In the genomic region with DNA sequence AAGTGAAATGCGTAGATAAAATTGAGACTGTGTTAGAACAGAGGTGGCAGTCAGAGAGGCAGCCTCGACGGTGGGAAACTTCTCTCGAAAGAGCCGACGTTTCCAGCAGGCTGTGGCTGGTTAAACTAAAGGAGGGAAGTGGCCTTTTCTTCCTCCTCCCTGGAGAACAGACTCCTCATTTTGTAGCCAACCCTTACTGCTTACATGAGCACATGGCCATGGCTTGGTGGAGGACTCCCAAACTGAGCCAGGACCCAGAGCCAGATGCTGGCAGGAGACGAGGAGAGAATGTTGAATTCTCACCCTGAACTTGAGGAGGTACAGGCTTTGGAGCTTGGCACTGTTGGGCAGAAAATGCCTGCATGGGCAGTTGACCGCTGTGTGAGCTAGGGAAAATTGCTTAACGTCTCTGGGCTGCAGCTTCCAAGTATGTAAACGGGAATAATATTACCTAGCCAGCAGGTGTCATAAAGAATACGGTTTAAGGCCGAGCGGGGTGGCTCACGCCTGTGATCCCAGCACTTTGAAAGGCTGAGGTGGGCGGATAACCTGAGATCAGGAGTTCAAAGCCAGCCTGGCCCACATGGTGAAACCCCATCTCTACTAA, we compare ENCODE assay signal across 21 cellular contexts. TPM values are rescaled to one million over a fixed set of nuclear protein-coding genes. Genes with fewer than 3 reads are reported as not detected.
DNase-seq lines count a peak whose midpoint lies in the region; ATAC-seq, FAIRE-seq and TF ChIP-seq lines count a peak whose summit lies in the region.
"Had no signal": no experiment of that assay in that cellular context is flagged by ENCODE, and none has a peak within 500 bp of the region (broad histone marks: within the 10 kb centered on the region; RNA-seq: fewer than 3 reads in every experiment).

No MANE protein-coding gene starts in this region.

- H3K9ac ChIP-seq in HepG2 (ENCODE audit: insufficient read depth, low read depth, low read length) (no peak overlapping the region), K562 (ENCODE audit: insufficient read depth in 1 of 2, low read depth in 2 of 2, low read length in 2 of 2) (no peak overlapping the region)

- intact Hi-C loops in HepG2 (cut with micrococcal nuclease; ENCODE audit: unreplicated experiment): no loop called here
- intact Hi-C loops in right lobe of liver (cut with DNase I): no loop called here
- intact Hi-C loops in K562 (cut with micrococcal nuclease): no loop called here
- intact Hi-C loops in vagina (cut with DNase I): loop anchor here (5.0 kb wide), 1 partner anchor 1092 kb away; no protein-coding TSS in a partner anchor

- WGBS in HepG2 (ENCODE audit: low lambda C conversion rate): 28% methylated on average over 15 of the region's 15 CpGs
- 74% methylated on average over 13 of the region's 15 CpGs for WGBS in right lobe of liver (ENCODE audit: insufficient coverage, low coverage, low lambda C conversion rate, missing lambda C conversion rate)
- WGBS in K562 (ENCODE audit: insufficient coverage, low coverage, missing lambda C conversion rate): 4% methylated on average over 13 of the region's 15 CpGs

- DNase-seq in HepG2 (ENCODE audit: low spot score) (no peak), right lobe of liver (no peak), K562 (ENCODE audit: extremely low read depth in 1 of 4, low spot score in 3 of 4) (no peak), pons (ENCODE audit: low spot score) (peak; percentile 44), vagina (ENCODE audit: extremely low spot score in 2 of 2) (no peak)
- DNase-seq: 8988T; BE2C; CD4-positive, CD25-positive, alpha-beta regulatory T cell; CD8-positive, alpha-beta memory T cell; COR-L47; GDM1; H7; KG1 had no signal

- H3K4me3 ChIP-seq in HepG2 (replicated peaks in 1 of 3; ENCODE audit: insufficient read depth in 1 of 3, low read depth in 2 of 3, low read length in 3 of 3): no peak overlapping the region
- H3K4me3 ChIP-seq in right lobe of liver: no peak overlapping the region
- no peak overlapping the region for H3K4me3 ChIP-seq in K562
- no peak overlapping the region for H3K4me3 ChIP-seq in vagina
- H3K4me3 ChIP-seq: GM23338 had no signal

- no peaks in the 10 kb centered on the region for H3K9me3 ChIP-seq in HepG2 (ENCODE audit: low read length)
- H3K9me3 ChIP-seq in right lobe of liver: no peaks in the 10 kb centered on the region
- no peaks in the 10 kb centered on the region for H3K9me3 ChIP-seq in K562 (replicated peaks; ENCODE audit: control insufficient read depth, insufficient read depth, low read depth, low read length)
- H3K9me3 ChIP-seq in vagina: no peaks in the 10 kb centered on the region
- H3K9me3 ChIP-seq: BE2C had no signal

- POLR2A ChIA-PET in HepG2 (lab: Yijun Ruan, JAX) (no interaction called here), K562 (lab: Yijun Ruan, JAX) (no interaction called here)

- H3K4me2 ChIP-seq in HepG2 (ENCODE audit: low read depth, low read length): no peak overlapping the region
- H3K4me2 ChIP-seq in K562 (ENCODE audit: insufficient read depth, low read length): no peak overlapping the region
- H3K4me2 ChIP-seq: GM23338 had no signal

- in situ Hi-C loops in HepG2 (cut with HindIII; ENCODE audit: extremely low pct_ligation_motif_present, low pct_unique_long_range_greater_than_20kb) (no loop called here), K562 (cut with MboI) (no loop called here)

- no peaks in the 10 kb centered on the region for H3K9me1 ChIP-seq in K562 (ENCODE audit: control insufficient read depth, insufficient read depth, low read length)

- H3K79me2 ChIP-seq in HepG2 (ENCODE audit: insufficient read depth, low read length) (no peaks in the 10 kb centered on the region), K562 (ENCODE audit: control insufficient read depth, insufficient read depth, low read length) (no peaks in the 10 kb centered on the region)

- FAIRE-seq in HepG2 (lab: Jason Lieb, UNC) (no peak), K562 (lab: Jason Lieb, UNC) (no peak)
- FAIRE-seq: D721Med, GM12892, GM18507 had no signal

- H3K36me3 ChIP-seq in HepG2 (replicated peaks in 1 of 2; ENCODE audit: control insufficient read depth in 1 of 2, insufficient read depth in 2 of 2, low read length in 2 of 2) (no peaks in the 10 kb centered on the region), right lobe of liver (no peaks in the 10 kb centered on the region), K562 (ENCODE audit: control insufficient read depth, insufficient read depth, low read length) (no peaks in the 10 kb centered on the region), vagina (no peaks in the 10 kb centered on the region)
- H3K36me3 ChIP-seq: BE2C had no signal

- H3K4me1 ChIP-seq in HepG2 (ENCODE audit: insufficient read depth, low read length): no peaks in the 10 kb centered on the region
- H3K4me1 ChIP-seq in right lobe of liver: no peaks in the 10 kb centered on the region
- H3K4me1 ChIP-seq in K562 (replicated peaks in 1 of 2; ENCODE audit: control insufficient read depth in 2 of 2, insufficient read depth in 2 of 2, low read length in 2 of 2): no peaks in the 10 kb centered on the region; a peak in 1 of 5 replicates
- H3K4me1 ChIP-seq in vagina: no peaks in the 10 kb centered on the region
- H3K4me1 ChIP-seq: BE2C had no signal

- TF ChIP-seq EP300 in HepG2 (IDR thresholded peaks at IDR 0.05; ENCODE audit: low read depth in 2 of 2, low read length in 2 of 2) (no peak), HepG2 (CRISPR knock-in tag; IDR thresholded peaks at IDR 0.05; ENCODE audit: borderline replicate concordance) (no peak), K562 (IDR thresholded peaks at IDR 0.05; ENCODE audit: low read length) (no peak)

- no TSS peak for BruUV-seq in HepG2 (replicated peaks; lab: Mats Ljungman, UMichigan)
- BruUV-seq in K562 (replicated peaks; lab: Mats Ljungman, UMichigan): no TSS peak

- TF ChIP-seq POLR2A in HepG2 (IDR thresholded peaks at IDR 0.05; ENCODE audit: insufficient read depth in 1 of 2, low read depth in 2 of 2, low read length in 2 of 2) (no peak), right lobe of liver (IDR thresholded peaks at IDR 0.05) (no peak), K562 (conservative IDR thresholded peaks at IDR 0.05) (no peak), vagina (IDR thresholded peaks at IDR 0.05) (no peak)

- H4K20me1 ChIP-seq in HepG2 (ENCODE audit: insufficient read depth, low read length) (no peaks in the 10 kb centered on the region), K562 (replicated peaks; ENCODE audit: control insufficient read depth, insufficient read depth, low read length) (no peaks in the 10 kb centered on the region)

- TF ChIP-seq RAD21 in HepG2 (CRISPR knock-in tag; IDR thresholded peaks at IDR 0.05): no peak
- TF ChIP-seq RAD21 in K562 (CRISPR knock-in tag; conservative IDR thresholded peaks at IDR 0.05 in 1 of 2, IDR thresholded peaks at IDR 0.05 in 1 of 2): no peak

- ATAC-seq in HepG2 (no peak), right lobe of liver (no peak), K562 (no peak), GM21723 (IDR thresholded peaks at IDR 0.05; ENCODE audit: unreplicated experiment) (no peak), HG03039 (IDR thresholded peaks at IDR 0.05; ENCODE audit: unreplicated experiment) (no peak)
- ATAC-seq: GM23338 had no signal

- CTCF ChIA-PET in HepG2 (lab: Yijun Ruan, JAX; ENCODE audit: low intra/inter-chr PET ratio, low total read pairs) (no interaction called here), K562 (lab: Yijun Ruan, JAX; ENCODE audit: low intra/inter-chr PET ratio) (no interaction called here)

- no peak for TF ChIP-seq CTCF in HepG2 (CRISPR knock-in tag; IDR thresholded peaks at IDR 0.05)
- TF ChIP-seq CTCF in right lobe of liver (IDR thresholded peaks at IDR 0.05): no peak
- no peak for TF ChIP-seq CTCF in K562 (IDR thresholded peaks at IDR 0.05 in 2 of 3, conservative IDR thresholded peaks at IDR 0.05 in 1 of 3; ENCODE audit: insufficient read depth in 2 of 3, low read depth in 1 of 3, low read length in 3 of 3)
- no peak for TF ChIP-seq CTCF in vagina (IDR thresholded peaks at IDR 0.05)

- peaks cover 1 to 4% of the 10 kb centered on the region in 2 experiments; a peak in 2 of 5 replicates for H3K27me3 ChIP-seq in HepG2 (ENCODE audit: control insufficient read depth in 1 of 2, insufficient read depth in 2 of 2, low read length in 2 of 2)
- no peaks in the 10 kb centered on the region for H3K27me3 ChIP-seq in right lobe of liver
- peaks cover 3 to 45% of the 10 kb centered on the region in 2 experiments for H3K27me3 ChIP-seq in K562 (ENCODE audit: control insufficient read depth in 2 of 2, insufficient read depth in 2 of 2, low read length in 2 of 2)
- H3K27me3 ChIP-seq in vagina: no peaks in the 10 kb centered on the region
- H3K27me3 ChIP-seq: BE2C had no signal

- H3K27ac ChIP-seq in HepG2 (ENCODE audit: extremely low read length, insufficient read depth, low read length) (no peak overlapping the region), right lobe of liver (no peak overlapping the region), K562 (ENCODE audit: extremely low read depth, low read depth, low read length) (no peak overlapping the region), vagina (no peak overlapping the region)

- H2AFZ ChIP-seq in HepG2 (ENCODE audit: low read length) (no peak overlapping the region), K562 (ENCODE audit: low read depth, low read length) (no peak overlapping the region)
- H2AFZ ChIP-seq: GM23338 had no signal

RNA-seq across cellular contexts. Expression of gene MMD2, which starts 24.5 kb away (rescaled TPM):
- total RNA-seq in HepG2 (2016; rRNA removed; fragmentation: Illumina TruSeq; extraction: Trizol): not detected in 2 replicates
- total RNA-seq in HepG2 (2016; cell fraction: cytosol; rRNA removed; fragmentation: Illumina TruSeq; extraction: Trizol; ENCODE audit: low read depth): not detected in 2 replicates
- total RNA-seq in HepG2 (2016; cell fraction: insoluble cytoplasmic fraction; rRNA removed; fragmentation: Illumina TruSeq; extraction: Trizol): not detected in 2 replicates
- not detected in 2 replicates for total RNA-seq in HepG2 (2016; cell fraction: membrane; rRNA removed; fragmentation: Illumina TruSeq; extraction: Trizol)
- not detected in 2 replicates for total RNA-seq in HepG2 (2016; cell fraction: nucleus; rRNA removed; fragmentation: Illumina TruSeq; extraction: Trizol)
- not detected in 2 replicates for polyA plus RNA-seq in HepG2 (2011; rRNA removed)
- not detected in 2 replicates for polyA plus RNA-seq in HepG2 (2011; cell fraction: cytosol; rRNA removed)
- not detected in 2 replicates for polyA plus RNA-seq in HepG2 (2011; cell fraction: nucleus; rRNA removed)
- not detected in 2 replicates for polyA plus RNA-seq in HepG2 (2012)
- not detected in 2 replicates for polyA plus RNA-seq in HepG2 (2016; cell fraction: cytosol; fragmentation: Illumina TruSeq; extraction: Trizol; ENCODE audit: low read depth)
- not detected in 2 replicates for polyA plus RNA-seq in HepG2 (2016; cell fraction: insoluble cytoplasmic fraction; fragmentation: Illumina TruSeq; extraction: Trizol; ENCODE audit: low read depth)
- not detected in 2 replicates for polyA plus RNA-seq in HepG2 (2016; cell fraction: membrane; fragmentation: Illumina TruSeq; extraction: Trizol; ENCODE audit: low read depth)
- not detected in 2 replicates for polyA plus RNA-seq in HepG2 (2016; cell fraction: nucleus; fragmentation: Illumina TruSeq; extraction: Trizol; ENCODE audit: insufficient read depth, low read depth)
- not detected in 2 replicates for polyA minus RNA-seq in HepG2 (2011; rRNA and poly(A)+ RNA removed; ENCODE audit: low replicate concordance)
- polyA minus RNA-seq in HepG2 (2011; cell fraction: cytosol; rRNA and poly(A)+ RNA removed): not detected in 2 replicates
- polyA minus RNA-seq in HepG2 (2011; cell fraction: nucleus; rRNA and poly(A)+ RNA removed): not detected in 2 replicates
- not detected for total RNA-seq in right lobe of liver
- total RNA-seq in K562 (2011; cell fraction: chromatin; rRNA removed; ENCODE audit: low replicate concordance): not detected in 2 replicates
- not detected in 2 replicates for total RNA-seq in K562 (2011; cell fraction: nucleolus; rRNA removed)
- total RNA-seq in K562 (2011; cell fraction: nucleoplasm; rRNA removed): not detected in 2 replicates
- 0.20 TPM in 1 of 2 replicates, not detected in the other for total RNA-seq in K562 (2014; rRNA removed)
- not detected in 2 replicates for total RNA-seq in K562 (2014; rRNA removed; fragmentation: Illumina TruSeq; extraction: Trizol)
- not detected in 2 replicates for total RNA-seq in K562 (2015; rRNA removed; fragmentation: Illumina TruSeq; extraction: Trizol)
- not detected in 2 replicates for total RNA-seq in K562 (2021)
- polyA plus RNA-seq in K562 (2011; rRNA removed): not detected in 2 replicates
- not detected in 2 replicates for polyA plus RNA-seq in K562 (2011; cell fraction: cytosol; rRNA removed)
- polyA plus RNA-seq in K562 (2011; cell fraction: nucleus; rRNA removed): not detected in 2 replicates
- not detected in 2 replicates for polyA plus RNA-seq in K562 (2012)
- polyA plus RNA-seq in K562 (2014; fragmentation: Illumina TruSeq; extraction: Trizol): not detected in 2 replicates
- polyA plus RNA-seq in K562 (2014; fragmentation: Nextera tagmentation; extraction: Ambion mirVana): not detected
- polyA plus RNA-seq in K562 (2014; rRNA removed): not detected in 2 replicates
- not detected in 2 replicates for polyA minus RNA-seq in K562 (2011; rRNA and poly(A)+ RNA removed)
- not detected in 2 replicates for polyA minus RNA-seq in K562 (2011; cell fraction: cytosol; rRNA and poly(A)+ RNA removed)
- polyA minus RNA-seq in K562 (2011; cell fraction: nucleus; rRNA and poly(A)+ RNA removed): not detected in 2 replicates
- total RNA-seq in vagina: not detected
- total RNA-seq: CD4-positive, CD25-positive, alpha-beta regulatory T cell; CD8-positive, alpha-beta memory T cell; H7; HT-29 had no signal
- polyA plus RNA-seq: CD4-positive, CD25-positive, alpha-beta regulatory T cell; CD8-positive, alpha-beta memory T cell; IgD-negative memory B cell had no signal

RNA-seq across cellular contexts. Expression of gene RADIL, which starts 51.0 kb away (rescaled TPM):
- total RNA-seq in HepG2 (2016; rRNA removed; fragmentation: Illumina TruSeq; extraction: Trizol): 0.09 and 0.52 TPM in 2 replicates
- not detected in 2 replicates for total RNA-seq in HepG2 (2016; cell fraction: cytosol; rRNA removed; fragmentation: Illumina TruSeq; extraction: Trizol; ENCODE audit: low read depth)
- total RNA-seq in HepG2 (2016; cell fraction: insoluble cytoplasmic fraction; rRNA removed; fragmentation: Illumina TruSeq; extraction: Trizol): 0.06 and 0.11 TPM in 2 replicates
- total RNA-seq in HepG2 (2016; cell fraction: membrane; rRNA removed; fragmentation: Illumina TruSeq; extraction: Trizol): 0.24 TPM in 1 of 2 replicates, not detected in the other
- total RNA-seq in HepG2 (2016; cell fraction: nucleus; rRNA removed; fragmentation: Illumina TruSeq; extraction: Trizol): 0.09 TPM in 1 of 2 replicates, not detected in the other
- polyA plus RNA-seq in HepG2 (2011; rRNA removed): 0.05 TPM in 2 replicates
- 0.08 and 0.11 TPM in 2 replicates for polyA plus RNA-seq in HepG2 (2011; cell fraction: cytosol; rRNA removed)
- polyA plus RNA-seq in HepG2 (2011; cell fraction: nucleus; rRNA removed): 0.16 and 0.56 TPM in 2 replicates
- 0.03 and 0.16 TPM in 2 replicates for polyA plus RNA-seq in HepG2 (2012)
- not detected in 2 replicates for polyA plus RNA-seq in HepG2 (2016; cell fraction: cytosol; fragmentation: Illumina TruSeq; extraction: Trizol; ENCODE audit: low read depth)
- 0.05 and 0.07 TPM in 2 replicates for polyA plus RNA-seq in HepG2 (2016; cell fraction: insoluble cytoplasmic fraction; fragmentation: Illumina TruSeq; extraction: Trizol; ENCODE audit: low read depth)
- polyA plus RNA-seq in HepG2 (2016; cell fraction: membrane; fragmentation: Illumina TruSeq; extraction: Trizol; ENCODE audit: low read depth): 0.05 TPM in 1 of 2 replicates, not detected in the other
- polyA plus RNA-seq in HepG2 (2016; cell fraction: nucleus; fragmentation: Illumina TruSeq; extraction: Trizol; ENCODE audit: insufficient read depth, low read depth): not detected in 2 replicates
- polyA minus RNA-seq in HepG2 (2011; rRNA and poly(A)+ RNA removed; ENCODE audit: low replicate concordance): 1.3 TPM in 1 of 2 replicates, not detected in the other
- polyA minus RNA-seq in HepG2 (2011; cell fraction: cytosol; rRNA and poly(A)+ RNA removed): not detected in 2 replicates
- 0.52 TPM in 1 of 2 replicates, not detected in the other for polyA minus RNA-seq in HepG2 (2011; cell fraction: nucleus; rRNA and poly(A)+ RNA removed)
- total RNA-seq in right lobe of liver: 1 to 10 TPM in 1 of 6 experiments, under 1 TPM in 3, not detected in 2; 0.20 to 1.6 (median 0.34) TPM
- 6.8 and 17.5 TPM in 2 replicates for total RNA-seq in K562 (2011; cell fraction: chromatin; rRNA removed; ENCODE audit: low replicate concordance)
- total RNA-seq in K562 (2011; cell fraction: nucleolus; rRNA removed): 12.3 and 13.3 TPM in 2 replicates
- total RNA-seq in K562 (2011; cell fraction: nucleoplasm; rRNA removed): 6.7 and 8.8 TPM in 2 replicates
- 4.6 and 4.8 TPM in 2 replicates for total RNA-seq in K562 (2014; rRNA removed)
- 0.25 and 0.48 TPM in 2 replicates for total RNA-seq in K562 (2014; rRNA removed; fragmentation: Illumina TruSeq; extraction: Trizol)
- 0.91 and 1.4 TPM in 2 replicates for total RNA-seq in K562 (2015; rRNA removed; fragmentation: Illumina TruSeq; extraction: Trizol)
- total RNA-seq in K562 (2021): 8.1 and 8.6 TPM in 2 replicates
- 2.4 and 2.7 TPM in 2 replicates for polyA plus RNA-seq in K562 (2011; rRNA removed)
- polyA plus RNA-seq in K562 (2011; cell fraction: cytosol; rRNA removed): 3.6 and 9.7 TPM in 2 replicates
- polyA plus RNA-seq in K562 (2011; cell fraction: nucleus; rRNA removed): 4.8 and 9.7 TPM in 2 replicates
- 2.4 and 5.2 TPM in 2 replicates for polyA plus RNA-seq in K562 (2012)
- 1.4 and 2.2 TPM in 2 replicates for polyA plus RNA-seq in K562 (2014; fragmentation: Illumina TruSeq; extraction: Trizol)
- polyA plus RNA-seq in K562 (2014; fragmentation: Nextera tagmentation; extraction: Ambion mirVana): under 1 TPM in 1 of 2 experiments, not detected in 1; 0.06 TPM
- polyA plus RNA-seq in K562 (2014; rRNA removed): 4.2 and 5.4 TPM in 2 replicates
- polyA minus RNA-seq in K562 (2011; rRNA and poly(A)+ RNA removed): 1.0 and 3.2 TPM in 2 replicates
- polyA minus RNA-seq in K562 (2011; cell fraction: cytosol; rRNA and poly(A)+ RNA removed): 2.8 and 4.6 TPM in 2 replicates
- polyA minus RNA-seq in K562 (2011; cell fraction: nucleus; rRNA and poly(A)+ RNA removed): 3.5 and 5.3 TPM in 2 replicates
- total RNA-seq in vagina: 16.5 TPM
- total RNA-seq: CD4-positive, CD25-positive, alpha-beta regulatory T cell; HT-29 had no signal
- polyA plus RNA-seq: CD4-positive, CD25-positive, alpha-beta regulatory T cell; CD8-positive, alpha-beta memory T cell; IgD-negative memory B cell had no signal

Comparison
In these comparisons a context has a peak if more than half of its experiments do, and no peak if none do; other contexts are left out.
1. Of the 241 proteins assayed by ChIP-seq in both HepG2 and K562: peak only in HepG2: none; only in K562: ZFP36; in both: none; in neither: 240.